ENCODE assay signal across 8 cellular contexts in the genomic region with DNA sequence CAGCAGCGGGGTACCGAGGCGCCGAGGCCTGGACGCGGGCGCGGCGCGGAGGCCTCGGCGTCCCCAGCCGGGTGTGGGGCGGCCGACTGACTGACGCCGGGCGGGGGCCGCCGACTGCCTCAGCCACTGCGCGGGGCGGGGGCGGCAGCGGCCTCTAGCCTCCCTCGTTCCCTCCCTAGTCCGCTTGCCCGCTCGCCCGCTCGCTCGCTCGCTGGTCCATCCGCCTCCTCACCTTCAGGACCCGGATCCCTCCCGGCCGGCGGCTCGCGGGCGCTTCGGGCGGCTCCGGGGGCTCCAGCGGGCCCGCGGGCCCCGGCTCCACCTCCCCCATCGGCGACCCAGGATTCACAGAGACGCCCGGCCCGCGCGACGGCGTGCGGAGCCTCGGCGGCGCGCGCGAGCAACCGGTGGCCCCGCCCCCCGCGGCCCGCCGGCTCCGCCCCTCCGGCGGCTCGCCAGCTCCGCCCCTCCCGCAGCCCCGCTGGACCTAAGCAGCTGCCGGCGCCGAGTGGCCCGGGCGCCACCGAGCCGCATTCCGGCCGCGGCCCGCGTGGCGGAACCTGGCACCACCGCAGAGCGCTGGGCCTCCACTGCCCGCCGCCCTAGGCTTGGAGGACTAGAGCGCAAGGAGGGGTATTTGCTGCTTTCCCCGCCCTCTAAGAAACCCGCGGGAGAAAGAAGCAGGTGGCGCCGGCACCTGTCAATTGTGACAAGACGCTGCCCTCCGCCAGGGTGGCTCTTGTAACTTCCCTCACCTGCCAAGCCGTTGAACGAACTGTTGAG. TPM values are rescaled to one million over a fixed set of nuclear protein-coding genes. Genes with fewer than 3 reads are reported as not detected.
DNase-seq lines count a peak whose midpoint lies in the region; ATAC-seq and TF ChIP-seq lines count a peak whose summit lies in the region.

No MANE protein-coding gene starts in this region.

- ATAC-seq in HG02759 (IDR thresholded peaks at IDR 0.05; ENCODE audit: unreplicated experiment) = peak; percentile 80

- H3K36me3 ChIP-seq in breast epithelium (no peaks in the 10 kb centered on the region), spleen (no peaks in the 10 kb centered on the region)

- 0 to 10% (median 1%) methylated on average over 4 to 104 of the region's 104 CpGs for WGBS in spleen, 5 donors

- intact Hi-C loops in breast epithelium (cut with DNase I; ENCODE audit: low total_unique reads) (no loop called here), spleen (cut with DNase I; ENCODE audit: low total_unique reads) (no loop called here)

- H3K27me3 ChIP-seq in breast epithelium = no peaks in the 10 kb centered on the region
- peaks cover 0 to 7% (median 0%) of the 10 kb centered on the region in 7 donors for H3K27me3 ChIP-seq in spleen (replicated peaks in 1 of 7)

- TF ChIP-seq CTCF in VCaP (conservative IDR thresholded peaks at IDR 0.05) = peak; percentile 10; the same call in 1 of the 2 replicates
- TF ChIP-seq CTCF in breast epithelium (IDR thresholded peaks at IDR 0.05) = peak in 2 of 3 donors; percentile 10 to 15
- TF ChIP-seq CTCF in spleen (IDR thresholded peaks at IDR 0.05 in 8 of 11, conservative IDR thresholded peaks at IDR 0.05 in 3 of 11) = peak in 2 of 11 experiments; percentile 27 to 34

- DNase-seq in NCI-H1694 treated with DMSO at 0.1 percent for 48 hours (lab: John Stamatoyannopoulos, UW) = peak; percentile 30
- no peak for DNase-seq in NCI-H1694 (lab: John Stamatoyannopoulos, UW)
- peak; percentile 55 to 78 for DNase-seq in NCI-H1930 (lab: John Stamatoyannopoulos, UW)
- peak; percentile 49 to 62 for DNase-seq in breast epithelium (ENCODE audit: low spot score in 2 of 2)
- DNase-seq in inferior parietal cortex (ENCODE audit: extremely low spot score) = peak; percentile 66
- DNase-seq in spleen = peak; percentile 94

- H3K4me3 ChIP-seq in breast epithelium (peak overlapping the region; percentile 82 to 98 (median 83)), spleen (peak overlapping the region; percentile 68 to 93 (median 83))

- H3K27ac ChIP-seq in VCaP (peak overlapping the region; percentile 82), breast epithelium (peak overlapping the region; percentile 93 to 97), spleen (peak overlapping the region; percentile 83 to 95 (median 90))

- TF ChIP-seq POLR2A in breast epithelium (IDR thresholded peaks at IDR 0.05) (no peak), spleen (IDR thresholded peaks at IDR 0.05) (no peak)

- H3K9me3 ChIP-seq in breast epithelium (no peaks in the 10 kb centered on the region), spleen (no peaks in the 10 kb centered on the region)

- H3K4me1 ChIP-seq in breast epithelium = no peaks in the 10 kb centered on the region
- peaks cover 4 to 58% (median 44%) of the 10 kb centered on the region in 6 donors for H3K4me1 ChIP-seq in spleen

RNA-seq across cellular contexts. Expression of a gene that starts 0.8 kb away (rescaled TPM):
- total RNA-seq in breast epithelium = 10 to 100 TPM; 12.5 to 16.1 (median 15.5) TPM
- total RNA-seq in spleen = 10 to 100 TPM in 2 of 7 donors, 1 to 10 TPM in 5; 5.8 to 10.9 (median 8.7) TPM
- polyA plus RNA-seq in spleen = 1 to 10 TPM; 1.0 to 1.6 (median 1.1) TPM
